In genomic region chr9:101427337-101427736, GRCh38 we compare ENCODE assay signal across 23 cellular contexts. TPM values are rescaled to one million over a fixed set of nuclear protein-coding genes. Genes with fewer than 3 reads are reported as not detected.
A peak's percentile ranks its signal among the peaks of the same experiment; 100 is the strongest.
DNase-seq lines count a peak whose midpoint lies in the region; ATAC-seq and TF ChIP-seq lines count a peak whose summit lies in the region.
"Had no signal": no experiment of that assay in that cellular context is flagged by ENCODE, and none has a peak within 500 bp of the region (broad histone marks: within the 10 kb centered on the region; RNA-seq: fewer than 3 reads in every experiment).

No MANE protein-coding gene starts in this region.

- intact Hi-C loops in A673 (cut with micrococcal nuclease; ENCODE audit: unreplicated experiment) = no loop called here

- no TSS peak for BruUV-seq in A673 (replicated peaks; lab: Mats Ljungman, UMichigan)

- no peaks in the 10 kb centered on the region for H3K4me1 ChIP-seq in A673 (ENCODE audit: insufficient read depth, low read length, poor library complexity, severe bottlenecking)
- H3K4me1 ChIP-seq: A549, Caco-2 had no signal

- no peaks in the 10 kb centered on the region for H3K9me3 Mint-ChIP-seq in chondrocyte (ENCODE audit: low read depth)
- peaks cover 6% of the 10 kb centered on the region for H3K9me3 Mint-ChIP-seq in stimulated activated memory B cell treated with anti-CD40 and anti-IgM and Interleukin-4, amounts not matched to agents 10 μg/mL and 1 μg/mL and 100 μg/mL, for 72 hours
- H3K9me3 Mint-ChIP-seq: CD4-positive, alpha-beta T cell had no signal

- H3K4me3 ChIP-seq in A673 (ENCODE audit: low read depth, low read length, poor library complexity, severe bottlenecking) = no peak overlapping the region
- H3K4me3 ChIP-seq: A549, MG63 had no signal

- no peak overlapping the region for H3K4me3 Mint-ChIP-seq in chondrocyte (ENCODE audit: unreplicated experiment)
- H3K4me3 Mint-ChIP-seq in stimulated activated memory B cell treated with anti-CD40 and anti-IgM and Interleukin-4, amounts not matched to agents 10 μg/mL and 1 μg/mL and 100 μg/mL, for 72 hours = no peak overlapping the region
- H3K4me3 Mint-ChIP-seq: CD4-positive, alpha-beta T cell; T-helper 1 cell treated with Interleukin-12 subunit alpha and Interleukin-12 subunit beta and Interleukin-4 antibody, amounts not matched to agents 30 μg/mL and 1 μg/mL, for 36 hours had no signal

- peaks cover 12% of the 10 kb centered on the region for H3K27me3 Mint-ChIP-seq in chondrocyte (ENCODE audit: low read depth)
- H3K27me3 Mint-ChIP-seq in stimulated activated memory B cell treated with anti-CD40 and anti-IgM and Interleukin-4, amounts not matched to agents 10 μg/mL and 1 μg/mL and 100 μg/mL, for 72 hours = no peaks in the 10 kb centered on the region

- POLR2A ChIA-PET in A673 (lab: Charles Lee; ENCODE audit: low non-redundant PET) = no interaction called here

- H3K27ac Mint-ChIP-seq in chondrocyte (ENCODE audit: unreplicated experiment) = no peak overlapping the region
- H3K27ac Mint-ChIP-seq in stimulated activated memory B cell treated with anti-CD40 and anti-IgM and Interleukin-4, amounts not matched to agents 10 μg/mL and 1 μg/mL and 100 μg/mL, for 72 hours = peak overlapping the region; percentile 49
- H3K27ac Mint-ChIP-seq: CD4-positive, alpha-beta T cell; T-helper 1 cell treated with Interleukin-12 subunit alpha and Interleukin-12 subunit beta and Interleukin-4 antibody, amounts not matched to agents 30 μg/mL and 1 μg/mL, for 36 hours had no signal

- peaks cover 18% of the 10 kb centered on the region for H3K27me3 ChIP-seq in A673 (replicated peaks; ENCODE audit: insufficient read depth, low read depth, low read length, poor library complexity)
- H3K27me3 ChIP-seq: MG63 had no signal

- peak; percentile 5 for ATAC-seq in GM18873 (IDR thresholded peaks at IDR 0.05; ENCODE audit: low FRiP score, unreplicated experiment)
- ATAC-seq in stimulated activated memory B cell treated with anti-CD40 and anti-IgM and Interleukin-4, amounts not matched to agents 10 μg/mL and 1 μg/mL and 100 μg/mL, for 72 hours = no peak
- ATAC-seq in HG02981 (IDR thresholded peaks at IDR 0.05; ENCODE audit: unreplicated experiment) = no peak
- ATAC-seq: A549 had no signal

- H3K36me3 Mint-ChIP-seq in chondrocyte (ENCODE audit: low read depth) = no peaks in the 10 kb centered on the region
- H3K36me3 Mint-ChIP-seq in stimulated activated memory B cell treated with anti-CD40 and anti-IgM and Interleukin-4, amounts not matched to agents 10 μg/mL and 1 μg/mL and 100 μg/mL, for 72 hours = no peaks in the 10 kb centered on the region

- no peak overlapping the region for H3K27ac ChIP-seq in A673 (ENCODE audit: low read depth, low read length, poor library complexity, severe bottlenecking)
- H3K27ac ChIP-seq: A549 had no signal

- H3K36me3 ChIP-seq in A673 (ENCODE audit: insufficient read depth, low read length, poor library complexity, severe bottlenecking) = no peaks in the 10 kb centered on the region
- H3K36me3 ChIP-seq: MG63 had no signal

- no peaks in the 10 kb centered on the region for H3K9me3 ChIP-seq in A673 (ENCODE audit: low read depth, low read length, poor library complexity, severe bottlenecking)
- H3K9me3 ChIP-seq: A549, Caco-2, MG63 had no signal

- peaks cover 15% of the 10 kb centered on the region for H3K4me1 Mint-ChIP-seq in chondrocyte (ENCODE audit: low read depth)
- H3K4me1 Mint-ChIP-seq in stimulated activated memory B cell treated with anti-CD40 and anti-IgM and Interleukin-4, amounts not matched to agents 10 μg/mL and 1 μg/mL and 100 μg/mL, for 72 hours = peaks cover 9% of the 10 kb centered on the region

- DNase-seq in NCI-H146 treated with DMSO at 0.1 percent for 48 hours (lab: John Stamatoyannopoulos, UW; ENCODE audit: unreplicated experiment) (peak; percentile 63), chondrocyte (ENCODE audit: low spot score) (peak; percentile 52), A673 (ENCODE audit: low spot score) (no peak), NCI-H187 (lab: John Stamatoyannopoulos, UW) (no peak)
- DNase-seq: Caco-2; CD4-positive, alpha-beta T cell; DND-41; MG63; NCI-H1048; NCI-H1436; NCI-H2029 treated with DMSO at 0.1 percent for 48 hours; NCI-H226; NCI-H510A treated with DMSO at 0.1 percent for 48 hours; Right ventricle myocardium superior had no signal

- CTCF ChIA-PET in A673 (lab: Charles Lee) = no interaction called here

- TF ChIP-seq CTCF in chondrocyte (IDR thresholded peaks at IDR 0.05) (no peak), A673 (conservative IDR thresholded peaks at IDR 0.05; ENCODE audit: low read depth, low read length) (no peak)

RNA-seq across cellular contexts. Expression of gene ALDOB, which starts 8.2 kb away (rescaled TPM):
- 0.25 TPM in 1 of 3 replicates, not detected in the others for total RNA-seq in chondrocyte
- total RNA-seq in A673 (2021) = not detected in 2 replicates
- total RNA-seq: CD4-positive, alpha-beta T cell; G401; LHCN-M2; RPMI7951; SK-MEL-5 had no signal

RNA-seq across cellular contexts. Expression of gene ZNF189, which starts 28.7 kb away (rescaled TPM):
- total RNA-seq in chondrocyte = 17.9 to 21.0 TPM (median 18.5 TPM) in 3 replicates
- total RNA-seq in A673 (2021) = 16.8 and 17.6 TPM in 2 replicates

RNA-seq across cellular contexts. Expression of gene MRPL50, which starts 28.9 kb away (rescaled TPM):
- total RNA-seq in chondrocyte (5.9 to 8.2 TPM (median 7.2 TPM) in 3 replicates), A673 (2021) (15.4 and 17.0 TPM in 2 replicates)

RNA-seq across cellular contexts. Expression of gene BAAT, which starts 42.5 kb away (rescaled TPM):
- total RNA-seq in chondrocyte = 0.10 to 0.26 TPM (median 0.24 TPM) in 3 replicates
- 0.09 and 0.17 TPM in 2 replicates for total RNA-seq in A673 (2021)
- total RNA-seq: CD4-positive, alpha-beta T cell; G401; RPMI7951 had no signal

Comparison
In these comparisons a context has a peak if more than half of its experiments do, and no peak if none do; other contexts are left out.
1. DNase-seq: peak in NCI-H146 treated with DMSO at 0.1 percent for 48 hours (single experiment) and chondrocyte (single experiment); none in A673 (single experiment) and NCI-H187 (0 of 2).